ENCODE assay signal across 10 cellular contexts in genomic region chr2:182070736-182071135, GRCh38.
"Had no signal": no experiment of that assay in that cellular context is flagged by ENCODE, and none has a peak within 500 bp of the region (broad histone marks: within the 10 kb centered on the region; RNA-seq: fewer than 3 reads in every experiment).

No MANE protein-coding gene starts in this region.

- H3K36me3 ChIP-seq: HAP-1 had no signal

- H3K9me3 ChIP-seq: HAP-1 had no signal

- FAIRE-seq: H1, HepG2, K562 had no signal

- DNase-seq: GM23248, H7, Kasumi-1, KG1 had no signal

- ATAC-seq: HCT116, HepG2, K562 had no signal

- H3K4me3 ChIP-seq: GM23248, HAP-1, K562 had no signal

- H3K9ac ChIP-seq: GM23248 had no signal

- H3K27ac ChIP-seq: GM23248, HL-60 had no signal

- H2AFZ ChIP-seq: GM23248 had no signal
